In the genomic region with DNA sequence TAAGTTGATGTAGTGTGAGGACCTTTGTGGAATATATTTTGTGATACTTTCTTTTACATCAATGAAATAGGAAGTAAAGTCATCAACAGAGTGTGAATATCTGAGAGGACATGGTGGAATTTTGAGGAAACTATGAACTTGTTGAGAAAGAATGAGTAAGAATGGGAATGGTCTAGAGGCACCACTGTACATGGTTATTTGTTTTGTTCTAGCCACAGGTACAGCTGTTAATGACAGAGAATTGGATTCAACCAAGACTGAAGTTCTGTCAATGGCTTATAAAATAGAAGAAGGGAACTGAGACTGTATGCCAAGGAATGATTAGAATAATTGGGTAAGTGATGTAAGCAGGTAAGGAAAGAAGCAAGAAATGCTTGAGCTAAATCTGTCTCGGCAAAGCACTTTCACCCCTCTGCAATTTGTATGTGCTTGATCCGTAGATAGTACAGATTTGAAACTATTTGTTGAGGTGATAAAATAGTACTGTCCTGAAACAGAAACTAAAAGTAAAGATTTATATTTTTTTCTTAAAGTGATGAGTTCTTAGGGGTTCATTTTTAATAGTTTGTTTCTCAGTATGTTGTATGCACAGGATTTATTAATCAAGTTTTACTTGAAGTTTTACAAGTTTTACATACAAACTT, we compare ENCODE assay signal across 28 cellular contexts.
"Had no signal": no experiment of that assay in that cellular context is flagged by ENCODE, and none has a peak within 500 bp of the region (broad histone marks: within the 10 kb centered on the region; RNA-seq: fewer than 3 reads in every experiment).

No MANE protein-coding gene starts in this region.

- H3K36me3 ChIP-seq: ascending aorta, cardiac muscle cell, colonic mucosa, SJSA1 had no signal

- H3K4me3 ChIP-seq: ascending aorta, cardiac muscle cell, colonic mucosa, SJSA1 had no signal

- ATAC-seq: activated CD4-positive, alpha-beta T cell treated with anti-CD3 and anti-CD28 coated beads for 36 hours; activated CD8-positive, alpha-beta T cell treated with anti-CD3 and anti-CD28 coated beads, Interleukin-2, amount 10 ng/mL, durations not matched to agents 7 days and 5 days; Panc1 had no signal

- H3K27me3 ChIP-seq: ascending aorta, cardiac muscle cell, colonic mucosa, SJSA1 had no signal

- FAIRE-seq: TTC549 had no signal

- DNase-seq: activated CD4-positive, alpha-beta T cell treated with anti-CD3 and anti-CD28 coated beads for 36 hours; activated CD4-positive, alpha-beta T cell treated with anti-CD3 and anti-CD28 coated beads, Interleukin-2, amount 10 ng/mL, durations not matched to agents 7 days and 5 days; activated CD4-positive, alpha-beta T cell treated with anti-CD3 and anti-CD28 coated beads, Interleukin-2, amount 50 U/mL, for 48 hours; activated CD8-positive, alpha-beta T cell treated with anti-CD3 and anti-CD28 coated beads, Interleukin-2, amount 10 ng/mL, durations not matched to agents 7 days and 5 days; activated gamma-delta T cell; activated naive CD4-positive, alpha-beta T cell treated with Interleukin-2 at 50 U/mL for 16 hours; activated naive CD8-positive, alpha-beta T cell treated with anti-CD3 and anti-CD28 coated beads, Interleukin-2, amount 10 ng/mL, durations not matched to agents 7 days and 5 days; activated T-cell treated with anti-CD3 and anti-CD28 coated beads, Interleukin-2, amount 50 U/mL, for 24 hours; amygdala; colonic mucosa; NCI-H1105; NCI-H1417 treated with DMSO at 0.1 percent for 48 hours; NCI-H187 treated with DMSO at 0.1 percent for 48 hours; NCI-H2081; NCI-H2171 treated with DMSO at 0.1 percent for 48 hours; NCI-H2227 treated with DMSO at 0.1 percent for 48 hours; NCI-H526; NCI-H748 treated with DMSO at 0.1 percent for 48 hours; SHP77 treated with DMSO at 0.1 percent for 48 hours had no signal

- H3K4me1 ChIP-seq: ascending aorta, colonic mucosa, SJSA1 had no signal

- H3K27me3 Mint-ChIP-seq: activated CD4-positive, alpha-beta T cell treated with anti-CD3 and anti-CD28 coated beads for 36 hours; activated CD4-positive, alpha-beta T cell treated with anti-CD3 and anti-CD28 coated beads, Interleukin-2, amount 10 ng/mL, durations not matched to agents 7 days and 5 days; activated naive CD4-positive, alpha-beta T cell treated with anti-CD3 and anti-CD28 coated beads, Interleukin-2, amount 50 U/mL, for 24 hours; activated naive CD8-positive, alpha-beta T cell treated with anti-CD3 and anti-CD28 coated beads, Interleukin-2, amount 10 ng/mL, durations not matched to agents 7 days and 5 days; activated T-cell treated with anti-CD3 and anti-CD28 coated beads, Interleukin-2, amount 50 U/mL, for 24 hours; central memory CD8-positive, alpha-beta T cell had no signal

- H3K9me3 ChIP-seq: ascending aorta, colonic mucosa, SJSA1 had no signal

- H3K4me3 Mint-ChIP-seq: activated CD4-positive, alpha-beta T cell treated with anti-CD3 and anti-CD28 coated beads for 36 hours; activated CD4-positive, alpha-beta T cell treated with anti-CD3 and anti-CD28 coated beads, Interleukin-2, amount 10 ng/mL, durations not matched to agents 7 days and 5 days; activated CD8-positive, alpha-beta T cell treated with anti-CD3 and anti-CD28 coated beads, Interleukin-2, amount 10 ng/mL, durations not matched to agents 7 days and 5 days; activated naive CD4-positive, alpha-beta T cell treated with anti-CD3 and anti-CD28 coated beads, Interleukin-2, amount 50 U/mL, for 24 hours; activated naive CD8-positive, alpha-beta T cell treated with anti-CD3 and anti-CD28 coated beads, Interleukin-2, amount 10 ng/mL, durations not matched to agents 7 days and 5 days; activated T-cell treated with anti-CD3 and anti-CD28 coated beads, Interleukin-2, amount 50 U/mL, for 24 hours; central memory CD8-positive, alpha-beta T cell; T-helper 2 cell treated with Interferon-gamma antibody and Interleukin-4, amounts not matched to agents 5 μg/mL and 100 μg/mL, for 36 hours had no signal

- H3K27ac Mint-ChIP-seq: activated CD4-positive, alpha-beta T cell treated with anti-CD3 and anti-CD28 coated beads for 36 hours; activated CD4-positive, alpha-beta T cell treated with anti-CD3 and anti-CD28 coated beads, Interleukin-2, amount 10 ng/mL, durations not matched to agents 7 days and 5 days; activated CD8-positive, alpha-beta T cell treated with anti-CD3 and anti-CD28 coated beads, Interleukin-2, amount 10 ng/mL, durations not matched to agents 7 days and 5 days; activated naive CD4-positive, alpha-beta T cell treated with anti-CD3 and anti-CD28 coated beads, Interleukin-2, amount 50 U/mL, for 24 hours; activated naive CD8-positive, alpha-beta T cell treated with anti-CD3 and anti-CD28 coated beads, Interleukin-2, amount 10 ng/mL, durations not matched to agents 7 days and 5 days; activated T-cell treated with anti-CD3 and anti-CD28 coated beads, Interleukin-2, amount 50 U/mL, for 24 hours; activated T-helper 2 cell treated with anti-CD3 and anti-CD28 coated beads, Interferon-gamma antibody, Interleukin-2, Interleukin-4, amounts not matched to agents 10 μg/mL and 5 μg/mL and 100 μg/mL, durations not matched to agents 14 hours and 24 hours and 36 hours; T-helper 2 cell treated with Interferon-gamma antibody and Interleukin-4, amounts not matched to agents 5 μg/mL and 100 μg/mL, for 36 hours had no signal

- H3K4me1 Mint-ChIP-seq: activated CD4-positive, alpha-beta T cell treated with anti-CD3 and anti-CD28 coated beads for 36 hours; activated CD4-positive, alpha-beta T cell treated with anti-CD3 and anti-CD28 coated beads, Interleukin-2, amount 10 ng/mL, durations not matched to agents 7 days and 5 days; activated naive CD4-positive, alpha-beta T cell treated with anti-CD3 and anti-CD28 coated beads, Interleukin-2, amount 50 U/mL, for 24 hours; activated naive CD8-positive, alpha-beta T cell treated with anti-CD3 and anti-CD28 coated beads, Interleukin-2, amount 10 ng/mL, durations not matched to agents 7 days and 5 days; central memory CD8-positive, alpha-beta T cell had no signal

- H3K9me3 Mint-ChIP-seq: activated CD4-positive, alpha-beta T cell treated with anti-CD3 and anti-CD28 coated beads, Interleukin-2, amount 10 ng/mL, durations not matched to agents 7 days and 5 days; activated naive CD4-positive, alpha-beta T cell treated with anti-CD3 and anti-CD28 coated beads, Interleukin-2, amount 50 U/mL, for 24 hours; activated naive CD8-positive, alpha-beta T cell treated with anti-CD3 and anti-CD28 coated beads, Interleukin-2, amount 10 ng/mL, durations not matched to agents 7 days and 5 days; activated T-helper 2 cell treated with anti-CD3 and anti-CD28 coated beads, Interferon-gamma antibody, Interleukin-2, Interleukin-4, amounts not matched to agents 10 μg/mL and 5 μg/mL and 100 μg/mL, durations not matched to agents 14 hours and 24 hours and 36 hours had no signal

- H3K27ac ChIP-seq: ascending aorta, cardiac muscle cell, colonic mucosa, SJSA1 had no signal
